21 cellular contexts compared by ENCODE assay signal in the genomic region with DNA sequence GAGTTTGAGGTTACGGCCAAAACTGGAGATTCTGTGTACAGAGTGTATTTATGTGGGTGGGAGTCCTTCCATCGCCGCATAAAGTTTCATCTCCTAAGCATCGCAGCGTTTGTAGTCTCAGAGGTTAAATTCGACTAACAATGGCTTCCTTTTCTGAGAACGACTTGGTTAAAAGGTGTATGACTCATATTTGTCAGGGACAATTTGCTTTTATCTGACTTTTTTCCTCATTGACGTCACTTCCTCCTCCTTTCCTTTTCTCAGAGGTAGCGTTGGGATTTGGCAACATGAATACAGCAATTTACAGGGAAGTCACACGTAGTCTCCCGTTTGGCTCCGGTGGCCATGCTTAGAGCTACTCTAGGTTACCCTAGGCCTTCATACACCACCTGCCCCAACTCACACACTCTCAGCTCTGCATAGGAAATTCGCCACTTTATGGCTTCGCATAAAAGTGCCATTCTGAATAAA. TPM values are rescaled to one million over a fixed set of nuclear protein-coding genes. Genes with fewer than 3 reads are reported as not detected.
DNase-seq lines count a peak whose midpoint lies in the region; ATAC-seq and TF ChIP-seq lines count a peak whose summit lies in the region.
"Had no signal": no experiment of that assay in that cellular context is flagged by ENCODE, and none has a peak within 500 bp of the region (broad histone marks: within the 10 kb centered on the region; RNA-seq: fewer than 3 reads in every experiment).

No MANE protein-coding gene starts in this region.

- WGBS in transverse colon (ENCODE audit: low coverage in 1 of 2), 2 donors = 39 to 48% methylated on average over 14 of the region's 14 CpGs

- intact Hi-C loops in transverse colon (cut with DNase I; ENCODE audit: low total_unique reads) = no loop called here

- no peaks in the 10 kb centered on the region for H3K27me3 ChIP-seq in SJCRH30
- H3K27me3 ChIP-seq in kidney epithelial cell (ENCODE audit: control insufficient read depth, insufficient read depth, low read length) = no peaks in the 10 kb centered on the region
- H3K27me3 ChIP-seq in transverse colon = no peaks in the 10 kb centered on the region
- H3K27me3 ChIP-seq: BLaER1 treated with 17β-estradiol and CSF1 and Interleukin-3, amounts not matched to agents 10 nM and 100 nM; esophagus squamous epithelium; heart left ventricle had no signal

- no peaks in the 10 kb centered on the region for H3K9me3 ChIP-seq in SJCRH30 (replicated peaks)
- no peaks in the 10 kb centered on the region for H3K9me3 ChIP-seq in transverse colon
- H3K9me3 ChIP-seq: BLaER1 treated with 17β-estradiol and CSF1 and Interleukin-3, amounts not matched to agents 10 nM and 100 nM; esophagus squamous epithelium; heart left ventricle had no signal

- TF ChIP-seq POLR2A in transverse colon (IDR thresholded peaks at IDR 0.05) = no peak

- no peak for TF ChIP-seq EP300 in transverse colon (IDR thresholded peaks at IDR 0.05; ENCODE audit: low read depth)

- DNase-seq in H4 (ENCODE audit: low spot score) (peak; percentile 82), SJCRH30 (peak in 1 of 2 experiments; percentile 36), kidney epithelial cell (ENCODE audit: low read depth) (peak; percentile 63), transverse colon (peak; percentile 30), GM19240 (ENCODE audit: insufficient read length, low spot score) (no peak)
- no peak for DNase-seq in activated CD4-positive, alpha-beta T cell treated with anti-CD3 and anti-CD28 coated beads for 4 hours
- DNase-seq: DMS 273 treated with DMSO at 0.1 percent for 48 hours; effector CD8-positive, alpha-beta T cell; esophagus squamous epithelium; GOT3; heart left ventricle; NCI-H1105 treated with DMSO at 0.1 percent for 48 hours; NCI-H2171; NCI-H748 treated with DMSO at 0.1 percent for 48 hours; nephron progenitor cell; T-helper 9 cell had no signal

- in situ Hi-C loops in transverse colon (cut with MboI; ENCODE audit: low pct_ligation_motif_present in 1 of 4, low pct_unique_long_range_greater_than_20kb in 1 of 4, low sequenced_read_pairs in 3 of 4) = no loop called here

- no peak for ATAC-seq in GM18858 (IDR thresholded peaks at IDR 0.05; ENCODE audit: unreplicated experiment)
- ATAC-seq: activated CD4-positive, CD25-positive, alpha-beta regulatory T cell treated with anti-CD3 and anti-CD28 coated beads, Interleukin-2, amount 50 U/mL, for 24 hours had no signal

- no peaks in the 10 kb centered on the region for H3K4me1 ChIP-seq in SJCRH30
- H3K4me1 ChIP-seq in transverse colon = peaks cover 0 to 36% (median 6%) of the 10 kb centered on the region in 4 donors
- H3K4me1 ChIP-seq: heart left ventricle had no signal

- no peak for TF ChIP-seq CTCF in kidney epithelial cell (IDR thresholded peaks at IDR 0.05; ENCODE audit: insufficient read depth, low read length, poor library complexity, severe bottlenecking)
- no peak for TF ChIP-seq CTCF in transverse colon (IDR thresholded peaks at IDR 0.05)

- peak overlapping the region; percentile 40 for H3K4me3 ChIP-seq in SJCRH30
- no peak overlapping the region for H3K4me3 ChIP-seq in kidney epithelial cell (ENCODE audit: low read depth, low read length)
- H3K4me3 ChIP-seq in transverse colon = no peak overlapping the region
- H3K4me3 ChIP-seq: BLaER1 treated with 17β-estradiol and CSF1 and Interleukin-3, amounts not matched to agents 10 nM and 100 nM; esophagus squamous epithelium; heart left ventricle; lung had no signal

- H3K27ac ChIP-seq in SJCRH30 (peak overlapping the region; percentile 28; the same call in 1 of the 2 replicates), transverse colon (peak overlapping the region; percentile 72 to 85 (median 84))
- H3K27ac ChIP-seq: BLaER1 treated with 17β-estradiol and CSF1 and Interleukin-3, amounts not matched to agents 10 nM and 100 nM; esophagus squamous epithelium; KMS-11 had no signal

- H3K36me3 ChIP-seq in SJCRH30 (no peaks in the 10 kb centered on the region), kidney epithelial cell (ENCODE audit: control insufficient read depth, insufficient read depth, low read length) (no peaks in the 10 kb centered on the region), transverse colon (no peaks in the 10 kb centered on the region)
- H3K36me3 ChIP-seq: BLaER1 treated with 17β-estradiol and CSF1 and Interleukin-3, amounts not matched to agents 10 nM and 100 nM; esophagus squamous epithelium; heart left ventricle had no signal

RNA-seq across cellular contexts. Expression of a gene that starts 37.6 kb away (rescaled TPM):
- 3.3 and 3.4 TPM in 2 replicates for total RNA-seq in H4 (2014; rRNA removed; shearing (Covaris generic))
- total RNA-seq in SJCRH30 (2014; rRNA removed; shearing (Covaris generic)) = 19.4 and 22.1 TPM in 2 replicates
- total RNA-seq in kidney epithelial cell (3.4 and 13.5 TPM in 2 replicates), transverse colon (100 to 1,000 TPM in 3 of 4 donors, 10 to 100 TPM in 1; 84.6 to 249 (median 137) TPM)

Comparison
In these comparisons a context has a peak if more than half of its experiments do, and no peak if none do; other contexts are left out.
1. DNase-seq: peak in H4 (single experiment), kidney epithelial cell (single experiment) and transverse colon (single experiment); none in activated CD4-positive, alpha-beta T cell treated with anti-CD3 and anti-CD28 coated beads for 4 hours (0 of 2) and GM19240 (single experiment).